8 cellular contexts compared by ENCODE assay signal in the genomic region with DNA sequence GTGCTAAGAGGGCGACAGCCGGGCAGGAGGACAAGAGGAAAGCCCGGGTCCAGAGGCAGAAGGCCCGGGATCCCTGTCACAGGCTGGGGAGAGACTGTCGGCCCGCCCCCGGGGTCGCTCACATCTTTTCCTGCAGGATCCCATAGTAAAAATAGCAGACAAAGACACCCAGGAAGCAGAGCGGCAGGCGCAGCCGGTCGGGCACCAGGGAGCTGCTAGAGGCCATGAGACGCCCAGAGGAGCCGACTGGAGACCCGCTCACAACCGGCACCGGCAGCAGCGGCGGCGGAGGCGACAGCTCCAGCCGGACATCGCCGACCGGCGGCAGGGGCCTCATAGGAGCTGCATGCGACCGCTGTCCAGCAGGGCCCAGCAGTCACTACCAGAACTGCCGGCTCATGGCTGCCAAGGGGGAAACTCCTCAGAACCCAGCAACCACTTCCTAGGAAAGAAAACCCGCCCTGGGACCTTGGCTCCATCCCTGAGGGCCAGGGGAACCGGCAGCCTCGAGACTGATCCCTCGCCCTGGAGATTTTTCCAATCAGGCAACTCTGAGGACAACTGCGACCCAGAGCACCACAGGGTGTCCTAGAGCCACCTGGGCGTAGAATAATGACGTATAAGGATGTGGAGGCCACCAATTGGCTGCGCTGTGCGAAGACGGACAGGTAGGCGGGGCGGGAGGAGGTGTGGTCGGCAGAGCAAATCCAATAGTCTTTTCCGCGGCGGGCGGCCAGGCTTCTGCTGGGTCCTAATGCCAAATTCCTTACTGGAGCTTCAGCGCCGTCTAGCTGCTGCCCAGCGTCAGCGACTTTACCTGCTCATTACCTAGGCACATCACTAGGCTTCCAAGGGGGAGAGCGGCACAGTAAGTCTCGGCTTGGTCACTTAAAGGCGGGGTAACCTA. TPM values are rescaled to one million over a fixed set of nuclear protein-coding genes. Genes with fewer than 3 reads are reported as not detected.
A peak's percentile ranks its signal among the peaks of the same experiment; 100 is the strongest.
DNase-seq lines count a peak whose midpoint lies in the region; ATAC-seq lines count a peak whose summit lies in the region.

A gene with protein sequence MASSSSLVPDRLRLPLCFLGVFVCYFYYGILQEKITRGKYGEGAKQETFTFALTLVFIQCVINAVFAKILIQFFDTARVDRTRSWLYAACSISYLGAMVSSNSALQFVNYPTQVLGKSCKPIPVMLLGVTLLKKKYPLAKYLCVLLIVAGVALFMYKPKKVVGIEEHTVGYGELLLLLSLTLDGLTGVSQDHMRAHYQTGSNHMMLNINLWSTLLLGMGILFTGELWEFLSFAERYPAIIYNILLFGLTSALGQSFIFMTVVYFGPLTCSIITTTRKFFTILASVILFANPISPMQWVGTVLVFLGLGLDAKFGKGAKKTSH (minus strand): TSS at position 357 of the 907 bp plus-strand sequence. CDS start 131 bp downstream, at position 226.

- H3K27ac Mint-ChIP-seq in naive thymus-derived CD8-positive, alpha-beta T cell, result peak within 1 kb of the TSS; percentile 96 to 100 (median 98)

- H3K9me3 Mint-ChIP-seq in naive thymus-derived CD8-positive, alpha-beta T cell, result no peaks in the 10 kb centered on the region

- H3K36me3 Mint-ChIP-seq in naive thymus-derived CD8-positive, alpha-beta T cell, result peaks cover 0 to 59% (median 6%) of the 10 kb centered on the region in 3 donors

- DNase-seq in Daoy (ENCODE audit: low read depth) (peak; percentile 97), Kasumi-1 (lab: John Stamatoyannopoulos, UW) (peak; percentile 100), RPMI7951 (ENCODE audit: low read depth) (peak; percentile 98), fibroblast of gingiva (ENCODE audit: low read depth) (peak; percentile 99)
- peak; percentile 96 to 97 for DNase-seq in activated T-helper 1 cell treated with anti-CD3 and anti-CD28 coated beads, Interleukin-2, amount 50 U/mL, for 16 hours (ENCODE audit: low read depth in 1 of 2, low spot score in 1 of 2)
- DNase-seq in naive thymus-derived CD8-positive, alpha-beta T cell, result peak; percentile 94 to 99 (median 98)
- DNase-seq in stimulated activated naive CD4-positive, alpha-beta T cell treated with Interleukin-2 at 50 U/mL for 16 hours (lab: John Stamatoyannopoulos, UW), result peak; percentile 99

- H3K27me3 Mint-ChIP-seq in naive thymus-derived CD8-positive, alpha-beta T cell, result no peaks in the 10 kb centered on the region

- peak; percentile 85 for ATAC-seq in GM21825 (IDR thresholded peaks at IDR 0.05; ENCODE audit: unreplicated experiment)
- peak; percentile 97 to 98 for ATAC-seq in naive thymus-derived CD8-positive, alpha-beta T cell

- H3K4me3 Mint-ChIP-seq in naive thymus-derived CD8-positive, alpha-beta T cell, result peak within 1 kb of the TSS; percentile 89 to 99 (median 94)

- H3K4me1 Mint-ChIP-seq in naive thymus-derived CD8-positive, alpha-beta T cell, result peaks cover 18 to 48% (median 47%) of the 10 kb centered on the region in 4 donors

- POLR2A ChIA-PET in naive thymus-derived CD8-positive, alpha-beta T cell (lab: Charles Lee), result interaction anchor here (0.6 to 8.6 kb wide), 30 partner anchors 8 to 143 kb away, joined by 3 to 92 read pairs (median 4); a partner anchor contains a TSS

RNA-seq across cellular contexts. Expression of the gene that starts here (rescaled TPM):
- total RNA-seq in Daoy (2014; rRNA removed; shearing (Covaris generic)), result 58.1 and 58.2 TPM in 2 replicates
- total RNA-seq in RPMI7951 (2014; rRNA removed; shearing (Covaris generic)), result 52.0 and 63.8 TPM in 2 replicates
- 10 to 100 TPM; 38.8 to 39.7 TPM for total RNA-seq in naive thymus-derived CD8-positive, alpha-beta T cell
- 10 to 100 TPM; 20.3 to 27.4 (median 21.8) TPM for polyA plus RNA-seq in naive thymus-derived CD8-positive, alpha-beta T cell

Comparison
In these comparisons a context has a peak if more than half of its experiments do, and no peak if none do; other contexts are left out.
1. Peak in every context shown above with its lines: DNase-seq and ATAC-seq.